8 cellular contexts compared by ENCODE assay signal in the genomic region with DNA sequence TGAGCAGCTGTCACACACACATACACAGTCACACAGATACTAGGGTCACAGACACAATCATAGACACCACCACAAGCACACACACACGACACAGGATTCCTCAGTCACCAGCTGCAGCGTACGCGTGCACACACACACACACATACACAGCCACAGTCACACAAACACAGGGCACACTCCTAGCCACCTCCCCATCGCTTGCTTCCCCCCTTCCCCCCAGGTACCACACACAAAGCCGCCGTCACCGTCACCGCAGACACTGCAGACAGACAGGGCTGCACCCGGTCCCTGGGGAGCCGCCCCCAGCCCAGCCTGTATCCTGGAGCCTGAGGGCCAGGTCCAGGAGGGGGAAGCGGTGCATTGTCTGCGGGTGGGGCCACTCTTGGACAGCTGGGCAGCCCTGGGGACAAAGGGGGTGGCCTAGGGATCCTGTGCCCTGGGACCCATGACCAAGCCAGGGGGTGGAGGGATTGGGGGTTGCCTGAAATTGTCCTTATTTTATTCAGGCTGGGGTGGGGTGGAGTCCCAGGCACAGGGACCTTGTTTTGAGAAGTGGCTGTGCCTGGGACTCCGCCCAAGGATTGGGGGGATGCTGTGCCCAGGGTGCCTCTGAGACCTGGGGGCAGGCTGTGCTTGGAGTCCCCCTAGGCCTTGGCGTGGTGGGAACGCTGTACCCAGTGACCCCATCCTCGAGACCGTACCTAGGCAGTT. TPM values are rescaled to one million over a fixed set of nuclear protein-coding genes. Genes with fewer than 3 reads are reported as not detected.
DNase-seq lines count a peak whose midpoint lies in the region; ATAC-seq lines count a peak whose summit lies in the region.

No MANE protein-coding gene starts in this region.

- ATAC-seq in HG03469 (IDR thresholded peaks at IDR 0.05; ENCODE audit: unreplicated experiment) = no peak
- ATAC-seq in GM21367 (IDR thresholded peaks at IDR 0.05; ENCODE audit: unreplicated experiment) = no peak

- DNase-seq in COLO668 (lab: John Stamatoyannopoulos, UW; ENCODE audit: unreplicated experiment) = peak; percentile 39
- peak; percentile 29 for DNase-seq in NAMALWA (ENCODE audit: low spot score)
- DNase-seq in dermis blood vessel endothelial cell = peak; percentile 35
- peak; percentile 61 for DNase-seq in myocyte (ENCODE audit: low read depth)
- no peak for DNase-seq in T-helper 1 cell
- DNase-seq in NCI-H2196 (lab: John Stamatoyannopoulos, UW; ENCODE audit: unreplicated experiment) = no peak

RNA-seq across cellular contexts. Expression of a gene that starts 1.0 kb away (rescaled TPM):
- total RNA-seq in dermis blood vessel endothelial cell = 27.2 and 48.0 TPM in 2 replicates
- 75.4 and 112 TPM in 2 replicates for total RNA-seq in myocyte
- polyA plus RNA-seq in myocyte (2012) = 69.8 TPM

RNA-seq across cellular contexts. Expression of a gene that starts 27.2 kb away (rescaled TPM):
- total RNA-seq in dermis blood vessel endothelial cell (31.8 and 38.8 TPM in 2 replicates), myocyte (72.4 and 109 TPM in 2 replicates)
- polyA plus RNA-seq in myocyte (2012) = 34.3 TPM

RNA-seq across cellular contexts. Expression of a gene that starts 27.4 kb away (rescaled TPM):
- total RNA-seq in dermis blood vessel endothelial cell (30.6 and 33.4 TPM in 2 replicates), myocyte (14.1 and 15.6 TPM in 2 replicates)
- polyA plus RNA-seq in myocyte (2012) = 13.3 TPM

Comparison
In these comparisons a context has a peak if more than half of its experiments do, and no peak if none do; other contexts are left out.
1. DNase-seq: peak in COLO668 (single experiment), NAMALWA (single experiment), dermis blood vessel endothelial cell (single experiment) and myocyte (single experiment); none in T-helper 1 cell (0 of 5) and NCI-H2196 (single experiment).